1 cellular context compared by ENCODE assay signal in the genomic region with DNA sequence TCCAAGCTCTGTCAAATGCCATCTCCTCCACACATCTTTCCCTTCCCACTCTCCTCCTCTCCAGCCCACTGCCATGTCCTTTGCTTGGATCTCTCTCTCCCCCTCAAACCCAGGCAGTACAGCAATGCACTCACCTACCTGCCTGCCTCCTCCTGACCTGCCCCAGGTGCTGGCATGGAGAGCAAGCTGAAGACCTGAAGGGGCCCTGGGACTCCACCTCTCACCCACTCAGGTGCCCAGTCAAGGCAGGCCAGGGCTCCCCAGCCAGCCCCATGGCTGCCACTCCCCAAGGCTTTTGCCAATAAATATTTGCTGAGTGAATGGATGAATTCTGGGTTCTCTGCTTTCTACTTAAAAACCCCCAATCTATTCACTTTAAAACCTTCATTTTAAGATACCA.
TF ChIP-seq lines count a peak whose summit lies in the region.

No MANE protein-coding gene starts in this region.

TF ChIP-seq in IMR-90, 13 proteins besides CTCF, POLR2A, EP300 and RAD21:
- TF ChIP-seq MAZ (IDR thresholded peaks at IDR 0.05; ENCODE audit: borderline replicate concordance, low read depth, low read length) (no peak), SMC3 (IDR thresholded peaks at IDR 0.05; ENCODE audit: low read depth, low read length) (no peak), NFE2L2 (IDR thresholded peaks at IDR 0.05; ENCODE audit: low read depth, low read length) (no peak), MXI1 (IDR thresholded peaks at IDR 0.05; ENCODE audit: borderline replicate concordance, low read depth, low read length) (no peak), BHLHE40 (IDR thresholded peaks at IDR 0.05; ENCODE audit: low read depth, low read length) (no peak), RFX5 (IDR thresholded peaks at IDR 0.05; ENCODE audit: low read depth, low read length) (no peak), MAFK (IDR thresholded peaks at IDR 0.05; ENCODE audit: low read depth, low read length) (no peak), CEBPB (IDR thresholded peaks at IDR 0.05; ENCODE audit: low read depth, low read length) (no peak)
- TF ChIP-seq, protein P1, sequence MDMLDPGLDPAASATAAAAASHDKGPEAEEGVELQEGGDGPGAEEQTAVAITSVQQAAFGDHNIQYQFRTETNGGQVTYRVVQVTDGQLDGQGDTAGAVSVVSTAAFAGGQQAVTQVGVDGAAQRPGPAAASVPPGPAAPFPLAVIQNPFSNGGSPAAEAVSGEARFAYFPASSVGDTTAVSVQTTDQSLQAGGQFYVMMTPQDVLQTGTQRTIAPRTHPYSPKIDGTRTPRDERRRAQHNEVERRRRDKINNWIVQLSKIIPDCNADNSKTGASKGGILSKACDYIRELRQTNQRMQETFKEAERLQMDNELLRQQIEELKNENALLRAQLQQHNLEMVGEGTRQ (IDR thresholded peaks at IDR 0.05; ENCODE audit: low read depth, low read length), result no peak
TF ChIP-seq in IMR-90: peak in this region for 0.
